In genomic region chr20:50814438-50815161, GRCh38 we compare ENCODE assay signal across 20 cellular contexts. TPM values are rescaled to one million over a fixed set of nuclear protein-coding genes. Genes with fewer than 3 reads are reported as not detected.
A peak's percentile ranks its signal among the peaks of the same experiment; 100 is the strongest.
DNase-seq lines count a peak whose midpoint lies in the region; ATAC-seq and TF ChIP-seq lines count a peak whose summit lies in the region.
"Had no signal": no experiment of that assay in that cellular context is flagged by ENCODE, and none has a peak within 500 bp of the region (broad histone marks: within the 10 kb centered on the region; RNA-seq: fewer than 3 reads in every experiment).

No MANE protein-coding gene starts in this region.

- H3K9me3 ChIP-seq in Loucy (ENCODE audit: insufficient read depth, low read depth, low read length) (no peaks in the 10 kb centered on the region), ascending aorta (no peaks in the 10 kb centered on the region)
- H3K9me3 ChIP-seq: MG63, uterus had no signal

- TF ChIP-seq CTCF in Loucy (conservative IDR thresholded peaks at IDR 0.05; ENCODE audit: low read length): no peak
- no peak for TF ChIP-seq CTCF in ascending aorta (IDR thresholded peaks at IDR 0.05)

- no peak for ATAC-seq in stimulated activated naive B cell treated with anti-CD40 and anti-IgM and Interleukin-4, amounts not matched to agents 10 μg/mL and 1 μg/mL and 100 μg/mL, for 72 hours (replicated peaks)

- peak overlapping the region; percentile 56 for H3K4me2 ChIP-seq in Loucy (ENCODE audit: low read depth, low read length, poor library complexity, severe bottlenecking)
- H3K4me2 ChIP-seq: smooth muscle cell had no signal

- H4K20me1 ChIP-seq in Loucy (ENCODE audit: insufficient read depth, low read length, poor library complexity, severe bottlenecking): no peaks in the 10 kb centered on the region

- H3K4me3 Mint-ChIP-seq in activated T-cell treated with anti-CD3 and anti-CD28 coated beads, Interleukin-2, amount 50 U/mL, for 24 hours: peak overlapping the region; percentile 65
- H3K4me3 Mint-ChIP-seq in stimulated activated naive B cell treated with anti-CD40 and anti-IgM and Interleukin-4, amounts not matched to agents 10 μg/mL and 1 μg/mL and 100 μg/mL, for 72 hours: peak overlapping the region; percentile 81 to 93

- peaks cover 5% of the 10 kb centered on the region; the same call in 1 of the 2 replicates for H3F3A ChIP-seq in Loucy (ENCODE audit: low read depth)

- H3K36me3 ChIP-seq in Loucy (ENCODE audit: insufficient read depth, low read length): no peaks in the 10 kb centered on the region
- H3K36me3 ChIP-seq in ascending aorta: no peaks in the 10 kb centered on the region
- H3K36me3 ChIP-seq: brain microvascular endothelial cell, uterus had no signal

- no peak for DNase-seq in activated T-cell treated with anti-CD3 and anti-CD28 coated beads, Interleukin-2, amount 50 U/mL, for 24 hours
- no peak for DNase-seq in activated T-cell treated with anti-CD3 and anti-CD28 coated beads, Interleukin-2, amount 50 U/mL, for 1 hour
- no peak for DNase-seq in ascending aorta (ENCODE audit: low spot score in 2 of 2)
- no peak for DNase-seq in stimulated activated naive B cell treated with anti-CD40 and anti-IgM and Interleukin-4, amounts not matched to agents 10 μg/mL and 1 μg/mL and 100 μg/mL, for 72 hours
- no peak for DNase-seq in stimulated activated CD4-positive, alpha-beta T cell treated with anti-CD3 and anti-CD28 coated beads, Interleukin-4, amount 100 ng/mL, for 1 hour
- DNase-seq in stimulated activated CD8-positive, alpha-beta memory T cell treated with anti-CD3 and anti-CD28 coated beads, Interleukin-4, amount 100 ng/mL, for 48 hours: no peak
- no peak for DNase-seq in DMS114 treated with DMSO at 0.1 percent for 48 hours (lab: John Stamatoyannopoulos, UW; ENCODE audit: unreplicated experiment)
- DNase-seq: activated effector memory CD4-positive, alpha-beta T cell treated with anti-CD3 and anti-CD28 coated beads, Interleukin-2, amount 50 U/mL, for 16 hours; brain microvascular endothelial cell; COR-L47; erythroblast; H7; MG63; NCI-H187 treated with DMSO at 0.1 percent for 48 hours; NCI-H446; uterus had no signal

- peak overlapping the region; percentile 6 to 52 for H3K27ac ChIP-seq in ascending aorta
- H3K27ac ChIP-seq: brain microvascular endothelial cell, SK-N-MC had no signal

- no peaks in the 10 kb centered on the region for H3K27me3 Mint-ChIP-seq in activated T-cell treated with anti-CD3 and anti-CD28 coated beads, Interleukin-2, amount 50 U/mL, for 24 hours
- H3K27me3 Mint-ChIP-seq in stimulated activated naive B cell treated with anti-CD40 and anti-IgM and Interleukin-4, amounts not matched to agents 10 μg/mL and 1 μg/mL and 100 μg/mL, for 72 hours: no peaks in the 10 kb centered on the region
- H3K27me3 Mint-ChIP-seq: progenitor cell of endocrine pancreas had no signal

- H3K36me3 Mint-ChIP-seq in activated T-cell treated with anti-CD3 and anti-CD28 coated beads, Interleukin-2, amount 50 U/mL, for 24 hours (ENCODE audit: low read depth): peaks cover 14% of the 10 kb centered on the region
- peaks cover 15 to 38% of the 10 kb centered on the region in 2 donors for H3K36me3 Mint-ChIP-seq in stimulated activated naive B cell treated with anti-CD40 and anti-IgM and Interleukin-4, amounts not matched to agents 10 μg/mL and 1 μg/mL and 100 μg/mL, for 72 hours

- intact Hi-C loops in ascending aorta (cut with DNase I): loop anchor here (2.0 kb wide), 1 partner anchor 20 kb away; the partner anchor contains the start of gene BCAS4

- H3K4me3 ChIP-seq in Loucy (ENCODE audit: low read length, poor library complexity, severe bottlenecking) (no peak overlapping the region), ascending aorta (no peak overlapping the region)
- H3K4me3 ChIP-seq: MG63, SK-N-MC, smooth muscle cell, uterus had no signal

- H3K4me1 ChIP-seq in Loucy (ENCODE audit: insufficient read depth, low read length, poor library complexity, severe bottlenecking) (peaks cover 31% of the 10 kb centered on the region), ascending aorta (peaks cover 4 to 31% of the 10 kb centered on the region in 2 donors)
- H3K4me1 ChIP-seq: uterus had no signal

- no peak overlapping the region for H2AFZ ChIP-seq in Loucy (ENCODE audit: low read length)

- H3K27me3 ChIP-seq in Loucy (ENCODE audit: insufficient read depth, low read length, poor library complexity, severe bottlenecking): no peaks in the 10 kb centered on the region
- H3K27me3 ChIP-seq in ascending aorta: no peaks in the 10 kb centered on the region
- H3K27me3 ChIP-seq: brain microvascular endothelial cell, MG63, uterus had no signal

- H3K79me2 ChIP-seq in Loucy (ENCODE audit: insufficient read depth, low read length): no peaks in the 10 kb centered on the region

- H3K9me2 ChIP-seq in Loucy (replicated peaks; ENCODE audit: low read depth, low read length): no peaks in the 10 kb centered on the region

- H3K9ac ChIP-seq in Loucy (ENCODE audit: low read depth, low read length, poor library complexity, severe bottlenecking): peak overlapping the region; percentile 46

- peaks cover 2% of the 10 kb centered on the region for H3K9me3 Mint-ChIP-seq in activated T-cell treated with anti-CD3 and anti-CD28 coated beads, Interleukin-2, amount 50 U/mL, for 24 hours
- H3K9me3 Mint-ChIP-seq in stimulated activated naive B cell treated with anti-CD40 and anti-IgM and Interleukin-4, amounts not matched to agents 10 μg/mL and 1 μg/mL and 100 μg/mL, for 72 hours: peaks cover 5 to 7% of the 10 kb centered on the region in 2 donors

- peak overlapping the region; percentile 74 for H3K27ac Mint-ChIP-seq in activated T-cell treated with anti-CD3 and anti-CD28 coated beads, Interleukin-2, amount 50 U/mL, for 24 hours
- peak overlapping the region; percentile 70 for H3K27ac Mint-ChIP-seq in stimulated activated naive B cell treated with anti-CD40 and anti-IgM and Interleukin-4, amounts not matched to agents 10 μg/mL and 1 μg/mL and 100 μg/mL, for 72 hours
- H3K27ac Mint-ChIP-seq: progenitor cell of endocrine pancreas had no signal

- H3K4me1 Mint-ChIP-seq in activated T-cell treated with anti-CD3 and anti-CD28 coated beads, Interleukin-2, amount 50 U/mL, for 24 hours (ENCODE audit: low read depth): peaks cover 58% of the 10 kb centered on the region
- peaks cover 58 to 87% of the 10 kb centered on the region in 2 donors for H3K4me1 Mint-ChIP-seq in stimulated activated naive B cell treated with anti-CD40 and anti-IgM and Interleukin-4, amounts not matched to agents 10 μg/mL and 1 μg/mL and 100 μg/mL, for 72 hours

RNA-seq across cellular contexts. Expression of gene BCAS4, which starts 19.7 kb away (rescaled TPM):
- 0.85 TPM for total RNA-seq in ascending aorta
